Comparison of ENCODE assay signal across 26 cellular contexts in genomic region chr15:69924531-69924930, GRCh38.
"Had no signal": no experiment of that assay in that cellular context is flagged by ENCODE, and none has a peak within 500 bp of the region (broad histone marks: within the 10 kb centered on the region; RNA-seq: fewer than 3 reads in every experiment).

No MANE protein-coding gene starts in this region.

- ATAC-seq: effector memory CD8-positive, alpha-beta T cell; esophagus mucosa; gastrocnemius medialis; heart right ventricle; left cardiac atrium; left lung; left ventricle myocardium superior; lower lobe of right lung; naive thymus-derived CD4-positive, alpha-beta T cell had no signal

- H3K4me1 ChIP-seq: colonic mucosa, esophagus squamous epithelium, gastrocnemius medialis, heart right ventricle, left lung, lower lobe of right lung had no signal

- H3K4me3 Mint-ChIP-seq: dendritic cell treated with granulocyte-macrophage colony-stimulating factor and Interleukin-4, amounts not matched to agents 40 ng/mL and 50 ng/mL, for 4 days; effector memory CD8-positive, alpha-beta T cell; endodermal cell; naive thymus-derived CD4-positive, alpha-beta T cell had no signal

- FAIRE-seq: endometrium, islet of Langerhans, keratinocyte had no signal

- H3K27ac Mint-ChIP-seq: dendritic cell treated with granulocyte-macrophage colony-stimulating factor and Interleukin-4, amounts not matched to agents 40 ng/mL and 50 ng/mL, for 4 days; effector memory CD8-positive, alpha-beta T cell; endodermal cell; naive thymus-derived CD4-positive, alpha-beta T cell had no signal

- H3K4me3 ChIP-seq: colonic mucosa, esophagus squamous epithelium, heart right ventricle, left lung, lower lobe of right lung had no signal

- H3K4me1 Mint-ChIP-seq: naive thymus-derived CD4-positive, alpha-beta T cell had no signal

- H3K27ac ChIP-seq: colonic mucosa, epithelial cell of prostate, esophagus squamous epithelium, gastrocnemius medialis, heart right ventricle, left lung, lower lobe of right lung had no signal

- H3K36me3 ChIP-seq: colonic mucosa, esophagus squamous epithelium, gastrocnemius medialis, heart right ventricle, left lung, lower lobe of right lung had no signal

- H3K9me3 ChIP-seq: colonic mucosa had no signal

- H3K27me3 ChIP-seq: colonic mucosa, gastrocnemius medialis, heart right ventricle, left lung had no signal

- DNase-seq: colonic mucosa; cortex of kidney; effector CD8-positive, alpha-beta T cell; effector memory CD8-positive, alpha-beta T cell; endodermal cell; erythroblast; esophagus squamous epithelium; foreskin fibroblast; foreskin melanocyte; gastrocnemius medialis; glutamatergic neuron; heart right ventricle; hippocampal formation; left cardiac atrium; left lung; left ventricle myocardium superior; lower lobe of right lung; mesenchymal stem cell; midbrain; naive thymus-derived CD4-positive, alpha-beta T cell had no signal
